Comparison of ENCODE assay signal across 1 cellular context in genomic region chr13:24640752-24641151, GRCh38.
TF ChIP-seq lines count a peak whose summit lies in the region.

No MANE protein-coding gene starts in this region.

TF ChIP-seq in GM23338, 12 proteins besides CTCF, POLR2A, EP300 and RAD21 (continued from another document):
- no peak for TF ChIP-seq ZNF462 (CRISPR knock-in tag; IDR thresholded peaks at IDR 0.05)
- TF ChIP-seq ZNF114 (CRISPR knock-in tag; IDR thresholded peaks at IDR 0.05): no peak
- TF ChIP-seq STAT1 (IDR thresholded peaks at IDR 0.05; ENCODE audit: unreplicated experiment): no peak
- TF ChIP-seq EZH2phosphoT487 (IDR thresholded peaks at IDR 0.05; ENCODE audit: unreplicated experiment): no peak
- no peak for TF ChIP-seq ZNF331 (CRISPR knock-in tag; IDR thresholded peaks at IDR 0.05; ENCODE audit: low read depth)
- no peak for TF ChIP-seq EZH2 (IDR thresholded peaks at IDR 0.05; ENCODE audit: low read depth, unreplicated experiment)
- TF ChIP-seq NANOG (IDR thresholded peaks at IDR 0.05; ENCODE audit: borderline replicate concordance): no peak
